In genomic region chr1:35883681-35884155, GRCh38 we compare ENCODE assay signal across 8 cellular contexts. TPM values are rescaled to one million over a fixed set of nuclear protein-coding genes. Genes with fewer than 3 reads are reported as not detected.
DNase-seq lines count a peak whose midpoint lies in the region; ATAC-seq and TF ChIP-seq lines count a peak whose summit lies in the region.

No MANE protein-coding gene starts in this region.

- peaks cover 4% of the 10 kb centered on the region for H3K36me3 ChIP-seq in effector memory CD4-positive, alpha-beta T cell (ENCODE audit: control insufficient read depth, insufficient read depth, low read length)

- H3K9me3 Mint-ChIP-seq in activated CD8-positive, alpha-beta T cell treated with anti-CD3 and anti-CD28 coated beads, Interleukin-2, amount 10 ng/mL, durations not matched to agents 7 days and 5 days (ENCODE audit: insufficient read depth) = no peaks in the 10 kb centered on the region
- H3K9me3 Mint-ChIP-seq in mesothelial cell of epicardium = no peaks in the 10 kb centered on the region
- H3K9me3 Mint-ChIP-seq in stimulated activated effector memory CD8-positive, alpha-beta T cell treated with anti-CD3 and anti-CD28 coated beads, Interleukin-12 subunit alpha, Interleukin-12 subunit beta, amount 100 ng/mL, for 72 hours = no peaks in the 10 kb centered on the region

- POLR2A ChIA-PET in activated CD8-positive, alpha-beta T cell treated with anti-CD3 and anti-CD28 coated beads, Interleukin-2, amount 10 ng/mL, durations not matched to agents 7 days and 5 days (lab: Charles Lee) = interaction anchor here (0.9 to 1.6 kb wide), 3 partner anchors 45 to 114 kb away, joined by 3 to 7 read pairs (median 3); partner anchors contain the start of genes AGO3 and CLSPN

- DNase-seq in NCI-H2171 treated with DMSO at 0.1 percent for 48 hours (lab: John Stamatoyannopoulos, UW) (peak; percentile 62), mesothelial cell of epicardium (ENCODE audit: low spot score in 2 of 2, unreplicated experiment in 2 of 2) (peak; percentile 35 to 65)
- peak; percentile 32 for DNase-seq in activated CD8-positive, alpha-beta T cell treated with anti-CD3 and anti-CD28 coated beads, Interleukin-2, amount 10 ng/mL, durations not matched to agents 7 days and 5 days
- DNase-seq in effector memory CD4-positive, alpha-beta T cell = peak; percentile 35 to 52 (median 44)
- DNase-seq in stimulated activated effector memory CD8-positive, alpha-beta T cell treated with anti-CD3 and anti-CD28 coated beads, Interleukin-12 subunit alpha, Interleukin-12 subunit beta, amount 100 ng/mL, for 72 hours (ENCODE audit: low spot score in 2 of 2) = peak; percentile 15 to 71

- no peaks in the 10 kb centered on the region for H3K9me3 ChIP-seq in effector memory CD4-positive, alpha-beta T cell (ENCODE audit: control insufficient read depth, low read length)

- H3K27me3 ChIP-seq in effector memory CD4-positive, alpha-beta T cell (replicated peaks; ENCODE audit: control insufficient read depth, insufficient read depth, low read length, poor library complexity, severe bottlenecking) = peaks cover 3% of the 10 kb centered on the region

- peaks cover 1% of the 10 kb centered on the region for H3K36me3 Mint-ChIP-seq in activated CD8-positive, alpha-beta T cell treated with anti-CD3 and anti-CD28 coated beads, Interleukin-2, amount 10 ng/mL, durations not matched to agents 7 days and 5 days (ENCODE audit: low read depth)
- H3K36me3 Mint-ChIP-seq in mesothelial cell of epicardium = peaks cover 3% of the 10 kb centered on the region
- H3K36me3 Mint-ChIP-seq in stimulated activated effector memory CD8-positive, alpha-beta T cell treated with anti-CD3 and anti-CD28 coated beads, Interleukin-12 subunit alpha, Interleukin-12 subunit beta, amount 100 ng/mL, for 72 hours = peaks cover 17% of the 10 kb centered on the region

- peak overlapping the region; percentile 78 for H3K27ac ChIP-seq in C4-2B
- peak overlapping the region; percentile 66 for H3K27ac ChIP-seq in effector memory CD4-positive, alpha-beta T cell (ENCODE audit: insufficient read depth, low read length, poor library complexity, severe bottlenecking)

- peaks cover 42% of the 10 kb centered on the region for H3K4me1 Mint-ChIP-seq in activated CD8-positive, alpha-beta T cell treated with anti-CD3 and anti-CD28 coated beads, Interleukin-2, amount 10 ng/mL, durations not matched to agents 7 days and 5 days (ENCODE audit: low read depth)
- H3K4me1 Mint-ChIP-seq in mesothelial cell of epicardium = peaks cover 41% of the 10 kb centered on the region
- peaks cover 46% of the 10 kb centered on the region for H3K4me1 Mint-ChIP-seq in stimulated activated effector memory CD8-positive, alpha-beta T cell treated with anti-CD3 and anti-CD28 coated beads, Interleukin-12 subunit alpha, Interleukin-12 subunit beta, amount 100 ng/mL, for 72 hours

- H3K4me3 Mint-ChIP-seq in activated CD8-positive, alpha-beta T cell treated with anti-CD3 and anti-CD28 coated beads, Interleukin-2, amount 10 ng/mL, durations not matched to agents 7 days and 5 days = peak overlapping the region; percentile 90
- H3K4me3 Mint-ChIP-seq in mesothelial cell of epicardium = peak overlapping the region; percentile 97
- H3K4me3 Mint-ChIP-seq in stimulated activated effector memory CD8-positive, alpha-beta T cell treated with anti-CD3 and anti-CD28 coated beads, Interleukin-12 subunit alpha, Interleukin-12 subunit beta, amount 100 ng/mL, for 72 hours = peak overlapping the region; percentile 97

- peak; percentile 15 for ATAC-seq in GM21619 (IDR thresholded peaks at IDR 0.05; ENCODE audit: unreplicated experiment)
- peak; percentile 9 for ATAC-seq in activated CD8-positive, alpha-beta T cell treated with anti-CD3 and anti-CD28 coated beads, Interleukin-2, amount 10 ng/mL, durations not matched to agents 7 days and 5 days
- ATAC-seq in stimulated activated effector memory CD8-positive, alpha-beta T cell treated with anti-CD3 and anti-CD28 coated beads, Interleukin-12 subunit alpha, Interleukin-12 subunit beta, amount 100 ng/mL, for 72 hours = peak; percentile 1
- no peak for ATAC-seq in GM18861 (IDR thresholded peaks at IDR 0.05; ENCODE audit: unreplicated experiment)

- peaks cover 18% of the 10 kb centered on the region for H3K4me1 ChIP-seq in effector memory CD4-positive, alpha-beta T cell (ENCODE audit: control insufficient read depth, insufficient read depth, low read length, poor library complexity, severe bottlenecking)

- TF ChIP-seq CTCF in C4-2B (conservative IDR thresholded peaks at IDR 0.05) (no peak), mesothelial cell of epicardium (IDR thresholded peaks at IDR 0.05; ENCODE audit: unreplicated experiment) (no peak)

- CTCF ChIA-PET in activated CD8-positive, alpha-beta T cell treated with anti-CD3 and anti-CD28 coated beads, Interleukin-2, amount 10 ng/mL, durations not matched to agents 7 days and 5 days (lab: Charles Lee) = interaction anchor here (0.6 to 2.6 kb wide), 23 partner anchors 8 to 515 kb away, joined by 3 to 21 read pairs (median 3); partner anchors contain the start of gene AGO3

- H3K27ac Mint-ChIP-seq in activated CD8-positive, alpha-beta T cell treated with anti-CD3 and anti-CD28 coated beads, Interleukin-2, amount 10 ng/mL, durations not matched to agents 7 days and 5 days = peak overlapping the region; percentile 69
- H3K27ac Mint-ChIP-seq in mesothelial cell of epicardium = peak overlapping the region; percentile 92
- H3K27ac Mint-ChIP-seq in stimulated activated effector memory CD8-positive, alpha-beta T cell treated with anti-CD3 and anti-CD28 coated beads, Interleukin-12 subunit alpha, Interleukin-12 subunit beta, amount 100 ng/mL, for 72 hours = peak overlapping the region; percentile 97

- no peaks in the 10 kb centered on the region for H3K27me3 Mint-ChIP-seq in activated CD8-positive, alpha-beta T cell treated with anti-CD3 and anti-CD28 coated beads, Interleukin-2, amount 10 ng/mL, durations not matched to agents 7 days and 5 days (ENCODE audit: low read depth)
- peaks cover 3% of the 10 kb centered on the region for H3K27me3 Mint-ChIP-seq in mesothelial cell of epicardium (ENCODE audit: low read depth)

- H3K4me3 ChIP-seq in effector memory CD4-positive, alpha-beta T cell (ENCODE audit: insufficient read depth, low read depth, low read length, poor library complexity, severe bottlenecking) = peak overlapping the region; percentile 96

RNA-seq across cellular contexts. Expression of gene AGO1, which starts 0.7 kb away (rescaled TPM):
- total RNA-seq in activated CD8-positive, alpha-beta T cell treated with anti-CD3 and anti-CD28 coated beads, Interleukin-2, amount 10 ng/mL, durations not matched to agents 7 days and 5 days = 10 to 100 TPM; 20.8 to 21.3 TPM
- 50.7 to 53.6 TPM (median 52.5 TPM) in 3 replicates for total RNA-seq in mesothelial cell of epicardium

RNA-seq across cellular contexts. Expression of gene AGO3, which starts 47.2 kb away (rescaled TPM):
- total RNA-seq in activated CD8-positive, alpha-beta T cell treated with anti-CD3 and anti-CD28 coated beads, Interleukin-2, amount 10 ng/mL, durations not matched to agents 7 days and 5 days = 10 to 100 TPM; 27.2 to 30.2 TPM
- total RNA-seq in mesothelial cell of epicardium = 48.3 to 52.2 TPM (median 51.7 TPM) in 3 replicates
